ENCODE assay signal across 35 cellular contexts in genomic region chr6:129842881-129843409, GRCh38. TPM values are rescaled to one million over a fixed set of nuclear protein-coding genes. Genes with fewer than 3 reads are reported as not detected.
"Had no signal": no experiment of that assay in that cellular context is flagged by ENCODE, and none has a peak within 500 bp of the region (broad histone marks: within the 10 kb centered on the region; RNA-seq: fewer than 3 reads in every experiment).

No MANE protein-coding gene starts in this region.

- DNase-seq: activated CD4-positive, alpha-beta memory T cell treated with anti-CD3 and anti-CD28 coated beads for 36 hours; activated CD4-positive, alpha-beta T cell treated with anti-CD3 and anti-CD28 coated beads for 36 hours; activated CD4-positive, alpha-beta T cell treated with anti-CD3 and anti-CD28 coated beads, Interleukin-2, amount 10 ng/mL, durations not matched to agents 24 days and 14 days; activated CD4-positive, CD25-positive, alpha-beta regulatory T cell; activated CD4-positive, CD25-positive, alpha-beta regulatory T cell treated with anti-CD3 and anti-CD28 coated beads, Interleukin-2, amount 50 U/mL, for 72 hours; activated CD8-positive, alpha-beta memory T cell treated with anti-CD3 and anti-CD28 coated beads, Interleukin-2, amount 10 ng/mL, durations not matched to agents 7 days and 5 days; activated CD8-positive, alpha-beta memory T cell treated with anti-CD3 and anti-CD28 coated beads, Interleukin-2, amount 50 U/mL, for 4 hours; activated CD8-positive, alpha-beta T cell treated with anti-CD3 and anti-CD28 coated beads, Interleukin-2, amount 10 ng/mL, durations not matched to agents 7 days and 5 days; activated effector memory CD4-positive, alpha-beta T cell treated with anti-CD3 and anti-CD28 coated beads, Interleukin-2, amount 50 U/mL, for 16 hours; activated naive CD4-positive, alpha-beta T cell; activated naive CD4-positive, alpha-beta T cell treated with anti-CD3 and anti-CD28 coated beads, Interleukin-2, amount 10 ng/mL, durations not matched to agents 7 days and 5 days; activated naive CD8-positive, alpha-beta T cell treated with anti-CD3 and anti-CD28 coated beads, Interleukin-2, amount 10 ng/mL, durations not matched to agents 7 days and 5 days; activated T-cell treated with anti-CD3 and anti-CD28 coated beads, Interleukin-2, amount 50 U/mL, for 1 hour; activated T-cell treated with anti-CD3 and anti-CD28 coated beads, Interleukin-2, amount 50 U/mL, for 48 hours; amygdala; aorta; body of pancreas; caudate nucleus; cortex of kidney; dermis blood vessel endothelial cell; effector CD4-positive, alpha-beta T cell; effector memory CD8-positive, alpha-beta T cell; esophagus squamous epithelium; foreskin melanocyte; heart left ventricle; T-helper 1 cell; T-helper 17 cell; T1000 had no signal

- H3K27ac ChIP-seq: body of pancreas, esophagus squamous epithelium, heart left ventricle had no signal

- H3K9me3 ChIP-seq: body of pancreas, esophagus squamous epithelium had no signal

- H3K27me3 ChIP-seq: body of pancreas, esophagus squamous epithelium had no signal

- H3K36me3 ChIP-seq: esophagus squamous epithelium, heart left ventricle had no signal

- H3K4me1 ChIP-seq: body of pancreas, esophagus squamous epithelium, heart left ventricle had no signal

- ATAC-seq: activated CD4-positive, alpha-beta T cell treated with anti-CD3 and anti-CD28 coated beads for 36 hours; activated CD8-positive, alpha-beta memory T cell treated with anti-CD3 and anti-CD28 coated beads, Interleukin-2, amount 10 ng/mL, durations not matched to agents 7 days and 5 days; activated CD8-positive, alpha-beta T cell treated with anti-CD3 and anti-CD28 coated beads, Interleukin-2, amount 10 ng/mL, durations not matched to agents 7 days and 5 days; activated naive CD4-positive, alpha-beta T cell treated with anti-CD3 and anti-CD28 coated beads, Interleukin-2, amount 50 U/mL, for 72 hours; body of pancreas; effector memory CD8-positive, alpha-beta T cell; heart left ventricle; T-helper 17 cell had no signal

- H3K4me3 ChIP-seq: body of pancreas, esophagus squamous epithelium, heart left ventricle had no signal

RNA-seq across cellular contexts. Expression of gene TMEM244, which starts 18.2 kb away (rescaled TPM):
- total RNA-seq: activated CD4-positive, alpha-beta memory T cell treated with anti-CD3 and anti-CD28 coated beads for 36 hours; activated CD4-positive, alpha-beta T cell treated with anti-CD3 and anti-CD28 coated beads for 36 hours; activated CD4-positive, alpha-beta T cell treated with anti-CD3 and anti-CD28 coated beads, Interleukin-2, amount 10 ng/mL, durations not matched to agents 24 days and 14 days; activated CD8-positive, alpha-beta T cell treated with anti-CD3 and anti-CD28 coated beads, Interleukin-2, amount 10 ng/mL, durations not matched to agents 7 days and 5 days; activated naive CD4-positive, alpha-beta T cell treated with anti-CD3 and anti-CD28 coated beads, Interleukin-2, amount 50 U/mL, for 72 hours; activated T-helper 1 cell treated with anti-CD3 and anti-CD28 coated beads, Interleukin-12 subunit alpha, Interleukin-12 subunit beta, Interleukin-2, Interleukin-4 antibody, amounts not matched to agents 30 ng/mL and 10 ng/mL and 1 ng/mL, durations not matched to agents 14 hours and 24 hours and 36 hours; activated T-helper 2 cell treated with anti-CD3 and anti-CD28 coated beads, Interferon-gamma antibody, Interleukin-2, Interleukin-4, amounts not matched to agents 10 μg/mL and 5 μg/mL and 100 μg/mL, durations not matched to agents 14 hours and 24 hours and 36 hours; aorta; body of pancreas; chondrocyte; dermis blood vessel endothelial cell; esophagus squamous epithelium; fibroblast of lung; fibroblast of villous mesenchyme; heart left ventricle had no signal
- polyA plus RNA-seq: aorta, esophagus, fibroblast of lung, heart left ventricle had no signal
